Comparison of ENCODE assay signal across 8 cellular contexts in genomic region chr6:57267586-57268293, GRCh38. TPM values are rescaled to one million over a fixed set of nuclear protein-coding genes. Genes with fewer than 3 reads are reported as not detected.
A peak's percentile ranks its signal among the peaks of the same experiment; 100 is the strongest.
DNase-seq lines count a peak whose midpoint lies in the region; ATAC-seq, FAIRE-seq and TF ChIP-seq lines count a peak whose summit lies in the region.
"Had no signal": no experiment of that assay in that cellular context is flagged by ENCODE, and none has a peak within 500 bp of the region (broad histone marks: within the 10 kb centered on the region; RNA-seq: fewer than 3 reads in every experiment).

No MANE protein-coding gene starts in this region.

- H3K23ac ChIP-seq in IMR-90 (ENCODE audit: low read depth, low read length) (peak overlapping the region; percentile 88; the same call in 1 of the 2 replicates), H1 (ENCODE audit: insufficient read length) (no peak overlapping the region)

- DNase-seq in G401 (ENCODE audit: low spot score) (peak; percentile 27), IMR-90 (peak; percentile 99), T-helper 17 cell (peak in 1 of 3 donors; percentile 6), H1 (ENCODE audit: low read depth in 1 of 2, low spot score in 2 of 2) (peak in 1 of 2 experiments; percentile 52), myocyte (ENCODE audit: low read depth) (peak; percentile 95), urothelium cell line (ENCODE audit: low spot score) (peak; percentile 85), superior temporal gyrus (ENCODE audit: extremely low spot score) (no peak)

- H2BK20ac ChIP-seq in IMR-90 (ENCODE audit: low read depth, low read length) (peak overlapping the region; percentile 97), H1 (ENCODE audit: low read length) (no peak overlapping the region)

- no peak for TF ChIP-seq EP300 in H1 (IDR thresholded peaks at IDR 0.05; ENCODE audit: borderline replicate concordance in 1 of 2, low read depth in 2 of 2, low read length in 2 of 2)

- no peaks in the 10 kb centered on the region for H3K36me3 Mint-ChIP-seq in T-helper 17 cell (ENCODE audit: low read depth)

- no peaks in the 10 kb centered on the region for H3K23me2 ChIP-seq in H1 (ENCODE audit: low read depth, low read length)

- CTCF ChIA-PET in IMR-90 (lab: Yijun Ruan, JAX) (interaction anchor here (0.6 to 1.4 kb wide), 7 partner anchors 10 to 393 kb away, joined by 3 to 6 read pairs (median 4); no protein-coding TSS in a partner anchor), H1 (lab: Charles Lee; ENCODE audit: partially characterized antibody) (interaction anchor here (0.9 to 3.3 kb wide), 12 partner anchors 9 to 71 kb away, joined by 3 to 30 read pairs (median 6); partner anchors contain the start of gene PRIM2)

- no peaks in the 10 kb centered on the region for H3K27me3 ChIP-seq in IMR-90 (ENCODE audit: control insufficient read depth, insufficient read depth, low read length)
- no peaks in the 10 kb centered on the region for H3K27me3 ChIP-seq in H1 (replicated peaks in 1 of 4; ENCODE audit: control insufficient read depth in 3 of 4, extremely low read depth in 1 of 4, insufficient read depth in 3 of 4, low read length in 3 of 4)

- H3K56ac ChIP-seq in IMR-90 (ENCODE audit: extremely low read depth, insufficient read depth, low read length) (peak overlapping the region; percentile 76), H1 (replicated peaks; ENCODE audit: insufficient read length, low read depth, low read length) (no peak overlapping the region)

- H4K5ac ChIP-seq in IMR-90 (ENCODE audit: low read depth, low read length) (peak overlapping the region; percentile 86), H1 (ENCODE audit: insufficient read length, low read depth, low read length) (no peak overlapping the region)

- no peak for TF ChIP-seq POLR2A in IMR-90 (IDR thresholded peaks at IDR 0.05; ENCODE audit: low read depth, low read length)
- TF ChIP-seq POLR2A in H1 (IDR thresholded peaks at IDR 0.05; ENCODE audit: control extremely low read depth in 1 of 2, low read depth in 2 of 2, low read length in 2 of 2) = no peak

- peaks cover 4% of the 10 kb centered on the region for H3K9me1 ChIP-seq in IMR-90 (ENCODE audit: insufficient read depth, low read length)

- peak overlapping the region; percentile 93 for H4K91ac ChIP-seq in IMR-90 (ENCODE audit: insufficient read depth, low read depth, low read length)
- no peak overlapping the region for H4K91ac ChIP-seq in H1 (replicated peaks; ENCODE audit: insufficient read length, low read length)

- H3K9me3 ChIP-seq in IMR-90 (ENCODE audit: control insufficient read depth, insufficient read depth, low read length) (no peaks in the 10 kb centered on the region), T-helper 17 cell (ENCODE audit: control insufficient read depth, low read length, poor library complexity, severe bottlenecking) (no peaks in the 10 kb centered on the region), H1 (ENCODE audit: insufficient read depth in 2 of 2, low read depth in 1 of 2, low read length in 1 of 2) (no peaks in the 10 kb centered on the region)

- H3K4ac ChIP-seq in IMR-90 (ENCODE audit: low read depth, low read length) (peak overlapping the region; percentile 95), H1 (replicated peaks; ENCODE audit: insufficient read length, low read depth, low read length) (no peak overlapping the region)

- peak overlapping the region; percentile 38 for H3K4me2 ChIP-seq in IMR-90 (ENCODE audit: low read depth, low read length)
- H3K4me2 ChIP-seq in H1 (ENCODE audit: insufficient read depth in 1 of 2, low read depth in 2 of 2, low read length in 2 of 2) = no peak overlapping the region

- H3K27ac ChIP-seq in IMR-90 (ENCODE audit: insufficient read depth, low read length) (peak overlapping the region; percentile 93), H1 (ENCODE audit: low read depth, low read length) (no peak overlapping the region)

- no peak overlapping the region for H3K4me3 Mint-ChIP-seq in T-helper 17 cell
- H3K4me3 Mint-ChIP-seq: central memory CD8-positive, alpha-beta T cell had no signal

- POLR2A ChIA-PET in IMR-90 (lab: Charles Lee; ENCODE audit: unreplicated experiment) = interaction anchor here (0.6 kb wide), 1 partner anchor 202 kb away, joined by 3 read pairs; no protein-coding TSS in a partner anchor
- POLR2A ChIA-PET in H1 (lab: Charles Lee; ENCODE audit: partially characterized antibody) = interaction anchor here (0.8 kb wide), 1 partner anchor 49 kb away, joined by 3 read pairs; the partner anchor contains the start of gene PRIM2

- no TSS peak for BruUV-seq in IMR-90 (replicated peaks; lab: Mats Ljungman, UMichigan)

- WGBS in IMR-90 (ENCODE audit: extremely low coverage in 2 of 2, insufficient read length in 1 of 2), 2 experiments = no CpG with 5 or more reads among the region's 10 CpGs
- 89% methylated on average over 10 of the region's 10 CpGs; no CpG with 5 or more reads in 1 of the 2 experiments for WGBS in H1 (ENCODE audit: extremely low coverage in 1 of 2, insufficient coverage in 1 of 2, insufficient read length in 1 of 2, insufficient replicate concordance in 2 of 2, low coverage in 1 of 2, low lambda C conversion rate in 2 of 2, missing lambda C conversion rate in 1 of 2), 2 experiments

- H3K9ac ChIP-seq in IMR-90 (ENCODE audit: low read depth, low read length) = peak overlapping the region; percentile 33; the same call in 1 of the 2 replicates
- H3K9ac ChIP-seq in H1 (replicated peaks in 1 of 4; ENCODE audit: extremely low read depth in 1 of 4, low read depth in 3 of 4, low read length in 3 of 4) = no peak overlapping the region

- H4K20me1 ChIP-seq in IMR-90 (ENCODE audit: insufficient read depth, low read length) = no peaks in the 10 kb centered on the region
- H4K20me1 ChIP-seq in H1 (replicated peaks in 1 of 2; ENCODE audit: control insufficient read depth in 1 of 2, insufficient read depth in 2 of 2, low read length in 2 of 2) = no peaks in the 10 kb centered on the region

- dilution Hi-C loops in IMR-90 (cut with HindIII; ENCODE audit: low sequenced_read_pairs, unreplicated experiment) = no loop called here

- TF ChIP-seq RAD21 in IMR-90 (IDR thresholded peaks at IDR 0.05; ENCODE audit: low read length) (peak; percentile 70), H1 (IDR thresholded peaks at IDR 0.05 in 1 of 2, conservative IDR thresholded peaks at IDR 0.05 in 1 of 2; ENCODE audit: low read depth in 2 of 2, low read length in 2 of 2) (peak; percentile 54 to 63)

- ATAC-seq in IMR-90 (ENCODE audit: low read depth) = peak; percentile 89
- ATAC-seq in T-helper 17 cell = peak; percentile 35

- H3K18ac ChIP-seq in IMR-90 (ENCODE audit: low read depth, low read length) (peak overlapping the region; percentile 96), H1 (ENCODE audit: extremely low read depth, low read length) (no peak overlapping the region)

- H3K27me3 Mint-ChIP-seq in T-helper 17 cell = peaks cover 36% of the 10 kb centered on the region

- H2BK5ac ChIP-seq in IMR-90 (ENCODE audit: low read depth, low read length, poor library complexity, severe bottlenecking) (peak overlapping the region; percentile 92), H1 (ENCODE audit: low read depth, low read length) (no peak overlapping the region)

- TF ChIP-seq CTCF in IMR-90 (conservative IDR thresholded peaks at IDR 0.05; ENCODE audit: low read depth, low read length) (peak; percentile 85), H1 (IDR thresholded peaks at IDR 0.05; ENCODE audit: control extremely low read depth in 1 of 3, insufficient read depth in 1 of 3, low read depth in 1 of 3, low read length in 3 of 3) (peak in 2 of 3 experiments; percentile 52 to 62; a peak in 3 of 4 replicates)

- peak overlapping the region; percentile 85 for H2AK5ac ChIP-seq in IMR-90 (ENCODE audit: low read depth, low read length)
- H2AK5ac ChIP-seq in H1 (ENCODE audit: low read depth, low read length) = no peak overlapping the region

- H2BK15ac ChIP-seq in IMR-90 (ENCODE audit: low read depth, low read length) (peak overlapping the region; percentile 97; the same call in 2 of the 3 replicates), H1 (ENCODE audit: low read length) (no peak overlapping the region)

- peak overlapping the region; percentile 90 for H3K14ac ChIP-seq in IMR-90 (replicated peaks; ENCODE audit: low read depth, low read length)
- H3K14ac ChIP-seq in H1 (ENCODE audit: insufficient read length) = no peak overlapping the region

- no peaks in the 10 kb centered on the region for H3K4me1 Mint-ChIP-seq in T-helper 17 cell
- H3K4me1 Mint-ChIP-seq: central memory CD8-positive, alpha-beta T cell had no signal

- peak overlapping the region; percentile 97 for H2BK120ac ChIP-seq in IMR-90 (ENCODE audit: low read depth, low read length)
- no peak overlapping the region for H2BK120ac ChIP-seq in H1 (replicated peaks; ENCODE audit: low read depth, low read length)

- in situ Hi-C loops in G401 (cut with HindIII; ENCODE audit: low sequenced_read_pairs) = no loop called here
- in situ Hi-C loops in IMR-90 (cut with MboI; ENCODE audit: low sequenced_read_pairs) = loop anchor here (5.0 kb wide), 1 partner anchor 50 kb away; the partner anchor contains the start of gene PRIM2

- no peaks in the 10 kb centered on the region for H3K79me2 ChIP-seq in H1 (ENCODE audit: control insufficient read depth in 1 of 2, insufficient read depth in 2 of 2, low read length in 2 of 2)

- H4K8ac ChIP-seq in IMR-90 (ENCODE audit: low read depth in 2 of 2, low read length in 2 of 2) (peak overlapping the region; percentile 40 to 67), H1 (ENCODE audit: extremely low read depth, insufficient read depth, low read length) (no peak overlapping the region)

- H3K4me1 ChIP-seq in IMR-90 (ENCODE audit: control insufficient read depth, insufficient read depth, low read length) = peaks cover 16% of the 10 kb centered on the region
- no peaks in the 10 kb centered on the region for H3K4me1 ChIP-seq in H1 (replicated peaks in 1 of 4; ENCODE audit: control insufficient read depth in 3 of 4, insufficient read depth in 4 of 4, low read length in 3 of 4)

- H3K4me3 ChIP-seq in IMR-90 (ENCODE audit: insufficient read depth, low read depth, low read length) (no peak overlapping the region), H1 (ENCODE audit: extremely low read depth in 1 of 4, insufficient read depth in 2 of 4, low read depth in 3 of 4, low read length in 4 of 4) (no peak overlapping the region)

- peaks cover 4 to 10% of the 10 kb centered on the region in 2 experiments; a peak in 2 of 4 replicates for H3K79me1 ChIP-seq in IMR-90 (ENCODE audit: low read depth in 1 of 2, low read length in 2 of 2)
- no peaks in the 10 kb centered on the region for H3K79me1 ChIP-seq in H1 (ENCODE audit: low read depth, low read length)

- H2BK12ac ChIP-seq in H1 (ENCODE audit: low read depth, low read length) = no peak overlapping the region

- H2AFZ ChIP-seq in IMR-90 (replicated peaks; ENCODE audit: low read length, poor library complexity) (no peak overlapping the region), H1 (ENCODE audit: low read length) (peak overlapping the region; percentile 91)

- H3K36me3 ChIP-seq in IMR-90 (ENCODE audit: control insufficient read depth, insufficient read depth, low read length) (no peaks in the 10 kb centered on the region), H1 (ENCODE audit: control insufficient read depth in 2 of 4, insufficient read depth in 4 of 4, low read length in 3 of 4) (no peaks in the 10 kb centered on the region)

- H2AK9ac ChIP-seq in IMR-90 (replicated peaks; ENCODE audit: low read depth, low read length, poor library complexity) = no peak overlapping the region

- intact Hi-C loops in IMR-90 (cut with micrococcal nuclease) = loop anchor here (1.0 to 5.0 kb wide), 4 partner anchors 45 to 355 kb away; partner anchors contain the start of gene RAB23

- no peak overlapping the region for H3K27ac Mint-ChIP-seq in T-helper 17 cell

- no peak for FAIRE-seq in H1 (lab: Jason Lieb, UNC)
- no peak for FAIRE-seq in urothelium cell line (lab: Jason Lieb, UNC)

RNA-seq across cellular contexts. Expression of gene RAB23, which starts 45.6 kb away (rescaled TPM):
- total RNA-seq in G401 (2014; rRNA removed; shearing (Covaris generic)) = 26.7 and 32.7 TPM in 2 replicates
- total RNA-seq in IMR-90 (2012; rRNA removed) (13.3 and 28.9 TPM in 2 replicates), T-helper 17 cell (under 1 TPM; 0.29 to 0.35 TPM), myocyte (52.8 and 56.1 TPM in 2 replicates)
- polyA plus RNA-seq in IMR-90 (2012; rRNA removed) (7.8 and 10.8 TPM in 2 replicates), H1 (2011; rRNA removed) (2.4 and 6.5 TPM in 2 replicates)
- polyA plus RNA-seq in IMR-90 (2012; cell fraction: cytosol; rRNA removed) = 1.8 and 2.0 TPM in 2 replicates
- polyA plus RNA-seq in IMR-90 (2012; cell fraction: nucleus; rRNA removed; ENCODE audit: low replicate concordance) = 0.72 and 6.9 TPM in 2 replicates
- 17.2 and 17.5 TPM in 2 replicates for total RNA-seq in H1 (2021; fragmentation: NEBNext Ultra II Directional; extraction: Animal tissue kit (Norgen Biotek cat#: 25700))
- 5.6 TPM for polyA plus RNA-seq in H1 (2011; cell fraction: cytosol; rRNA removed)
- 2.2 TPM for polyA plus RNA-seq in H1 (2011; cell fraction: nucleus; rRNA removed)
- polyA plus RNA-seq in H1 (2012, experiment 1 of 2) = 5.8 to 14.3 TPM (median 7.1 TPM) in 4 replicates
- polyA plus RNA-seq in H1 (2012, experiment 2 of 2) = 1.3 TPM
- 10.0 TPM for polyA plus RNA-seq in H1 (2013, experiment 1 of 2)
- 9.5 TPM for polyA plus RNA-seq in H1 (2013, experiment 2 of 2)
- 7.9 and 11.8 TPM in 2 replicates for polyA minus RNA-seq in H1 (2011; rRNA and poly(A)+ RNA removed)
- 5.1 TPM for polyA minus RNA-seq in H1 (2011; cell fraction: cytosol; rRNA and poly(A)+ RNA removed)
- 11.2 TPM for polyA minus RNA-seq in H1 (2011; cell fraction: nucleus; rRNA and poly(A)+ RNA removed)
- 25.2 TPM for polyA plus RNA-seq in myocyte (2012)

RNA-seq across cellular contexts. Expression of gene PRIM2, which starts 49.7 kb away (rescaled TPM):
- total RNA-seq in G401 (2014; rRNA removed; shearing (Covaris generic)) = 98.8 and 132 TPM in 2 replicates
- total RNA-seq in IMR-90 (2012; rRNA removed) = 37.5 and 50.5 TPM in 2 replicates
- 7.7 and 11.8 TPM in 2 replicates for polyA plus RNA-seq in IMR-90 (2012; rRNA removed)
- 2.1 and 3.4 TPM in 2 replicates for polyA plus RNA-seq in IMR-90 (2012; cell fraction: cytosol; rRNA removed)
- 0.87 and 7.2 TPM in 2 replicates for polyA plus RNA-seq in IMR-90 (2012; cell fraction: nucleus; rRNA removed; ENCODE audit: low replicate concordance)
- 10 to 100 TPM; 13.5 to 16.6 TPM for total RNA-seq in T-helper 17 cell
- total RNA-seq in H1 (2021; fragmentation: NEBNext Ultra II Directional; extraction: Animal tissue kit (Norgen Biotek cat#: 25700)) = 46.8 and 50.0 TPM in 2 replicates
- polyA plus RNA-seq in H1 (2011; rRNA removed) = 10.3 and 20.8 TPM in 2 replicates
- 18.3 TPM for polyA plus RNA-seq in H1 (2011; cell fraction: cytosol; rRNA removed)
- polyA plus RNA-seq in H1 (2011; cell fraction: nucleus; rRNA removed) = 8.1 TPM
- polyA plus RNA-seq in H1 (2012, experiment 1 of 2) = 24.5 to 35.9 TPM (median 26.1 TPM) in 4 replicates
- 5.4 TPM for polyA plus RNA-seq in H1 (2012, experiment 2 of 2)
- polyA plus RNA-seq in H1 (2013, experiment 1 of 2) = 24.7 TPM
- 25.3 TPM for polyA plus RNA-seq in H1 (2013, experiment 2 of 2)
- polyA minus RNA-seq in H1 (2011; rRNA and poly(A)+ RNA removed) = 50.8 and 61.9 TPM in 2 replicates
- polyA minus RNA-seq in H1 (2011; cell fraction: cytosol; rRNA and poly(A)+ RNA removed) = 22.0 TPM
- polyA minus RNA-seq in H1 (2011; cell fraction: nucleus; rRNA and poly(A)+ RNA removed) = 107 TPM
- 12.4 and 15.8 TPM in 2 replicates for total RNA-seq in myocyte
- polyA plus RNA-seq in myocyte (2012) = 4.2 TPM

Comparison
In these comparisons a context has a peak if more than half of its experiments do, and no peak if none do; other contexts are left out.
1. RNA of gene RAB23, which starts 45.6 kb away (total RNA-seq): 52.8 to 56.1 TPM in myocyte, 26.7 to 32.7 TPM in G401, 17.2 to 17.5 TPM in H1 and 13.3 to 28.9 TPM in IMR-90; 0.29 to 0.35 TPM in T-helper 17 cell; every median in the first group is over 10 times any median in the second.